ENCODE assay signal across 7 cellular contexts in the genomic region with DNA sequence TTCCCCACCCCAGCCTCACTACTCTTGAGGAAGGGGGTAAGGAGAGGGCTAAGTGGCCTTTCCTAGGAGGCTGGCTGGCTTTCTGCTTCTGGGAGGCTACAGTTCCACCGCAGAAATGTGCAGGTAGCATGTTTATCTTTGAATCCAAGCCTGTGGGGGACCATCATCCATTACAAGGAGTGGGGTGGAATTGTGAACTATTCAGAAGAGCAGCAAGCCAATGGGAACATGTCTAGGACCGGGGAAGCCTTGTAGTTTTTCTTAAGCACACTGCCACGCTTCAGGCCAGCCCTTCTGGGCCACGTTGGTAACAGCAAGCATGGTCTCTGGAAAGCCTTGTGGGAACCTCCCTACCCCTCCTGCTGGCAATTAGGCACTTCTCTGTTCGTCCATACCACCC.
"Had no signal": no experiment of that assay in that cellular context is flagged by ENCODE, and none has a peak within 500 bp of the region (broad histone marks: within the 10 kb centered on the region; RNA-seq: fewer than 3 reads in every experiment).

No MANE protein-coding gene starts in this region.

- H3K4me3 ChIP-seq: GM23248 had no signal

- H3K27ac Mint-ChIP-seq: H9, HFFc6 had no signal

- H3K4me3 Mint-ChIP-seq: H9, HFFc6 had no signal

- H3K27ac ChIP-seq: GM23248, HL-60 had no signal

- ATAC-seq: HepG2 had no signal

- H3K9me3 Mint-ChIP-seq: H9, HFFc6 had no signal

- H3K9ac ChIP-seq: GM23248 had no signal

- H2AFZ ChIP-seq: GM23248 had no signal

- DNase-seq: GM23248, H9, HCEC 1CT, HFFc6, KBM-7 had no signal
